In the genomic region with DNA sequence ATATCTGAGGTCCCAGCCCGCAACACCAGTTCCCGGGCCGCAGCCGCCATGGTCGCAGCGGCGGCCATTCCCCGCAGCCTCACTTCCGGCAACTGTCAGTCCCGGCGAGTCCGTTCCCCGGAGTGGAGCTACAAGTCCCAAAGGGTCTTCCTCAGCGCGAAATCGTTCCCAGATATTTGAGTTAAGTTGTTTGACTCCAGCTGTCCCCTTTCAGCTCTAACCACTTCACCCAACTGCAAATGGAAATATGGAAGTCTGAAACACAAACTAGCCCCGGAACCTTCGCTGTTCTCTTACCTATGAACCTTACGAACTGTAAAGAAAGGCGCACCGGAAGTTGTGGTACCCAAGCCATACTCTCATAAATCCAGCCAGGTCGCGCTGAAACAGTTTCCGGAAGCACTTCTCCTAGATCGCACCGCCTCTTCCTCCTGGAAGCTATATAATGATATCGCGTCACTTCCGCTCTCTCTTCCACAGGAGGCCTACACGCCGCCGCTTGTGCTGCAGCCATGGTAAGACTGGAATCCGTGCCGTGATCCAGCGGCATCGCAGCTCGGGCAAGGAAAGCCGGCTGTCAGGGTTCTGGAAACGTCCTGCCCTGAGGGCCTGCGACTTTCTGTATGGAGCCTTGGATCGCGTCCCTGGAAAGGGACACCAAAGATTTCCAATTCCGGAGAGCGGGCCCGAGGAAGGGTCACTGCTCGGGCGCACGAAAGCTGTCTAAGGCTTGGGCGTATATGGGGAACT, we compare ENCODE assay signal across 8 cellular contexts. TPM values are rescaled to one million over a fixed set of nuclear protein-coding genes. Genes with fewer than 3 reads are reported as not detected.
A peak's percentile ranks its signal among the peaks of the same experiment; 100 is the strongest.
DNase-seq lines count a peak whose midpoint lies in the region; ATAC-seq and TF ChIP-seq lines count a peak whose summit lies in the region.

A gene (plus strand): TSS at position 468 of the 750 bp plus-strand sequence. CDS start 45 bp downstream, at position 513.
A gene with protein sequence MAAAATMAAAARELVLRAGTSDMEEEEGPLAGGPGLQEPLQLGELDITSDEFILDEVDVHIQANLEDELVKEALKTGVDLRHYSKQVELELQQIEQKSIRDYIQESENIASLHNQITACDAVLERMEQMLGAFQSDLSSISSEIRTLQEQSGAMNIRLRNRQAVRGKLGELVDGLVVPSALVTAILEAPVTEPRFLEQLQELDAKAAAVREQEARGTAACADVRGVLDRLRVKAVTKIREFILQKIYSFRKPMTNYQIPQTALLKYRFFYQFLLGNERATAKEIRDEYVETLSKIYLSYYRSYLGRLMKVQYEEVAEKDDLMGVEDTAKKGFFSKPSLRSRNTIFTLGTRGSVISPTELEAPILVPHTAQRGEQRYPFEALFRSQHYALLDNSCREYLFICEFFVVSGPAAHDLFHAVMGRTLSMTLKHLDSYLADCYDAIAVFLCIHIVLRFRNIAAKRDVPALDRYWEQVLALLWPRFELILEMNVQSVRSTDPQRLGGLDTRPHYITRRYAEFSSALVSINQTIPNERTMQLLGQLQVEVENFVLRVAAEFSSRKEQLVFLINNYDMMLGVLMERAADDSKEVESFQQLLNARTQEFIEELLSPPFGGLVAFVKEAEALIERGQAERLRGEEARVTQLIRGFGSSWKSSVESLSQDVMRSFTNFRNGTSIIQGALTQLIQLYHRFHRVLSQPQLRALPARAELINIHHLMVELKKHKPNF (minus strand): TSS at position 269 of the 750 bp plus-strand sequence. CDS start 201 bp downstream, at position 68.

- DNase-seq in EH (ENCODE audit: low read depth) (peak; percentile 99), H4 (ENCODE audit: low spot score) (peak; percentile 99), LoVo (ENCODE audit: low spot score) (peak; percentile 98), RWPE2 (ENCODE audit: low spot score) (peak; percentile 94), fibroblast of peridontal ligament (ENCODE audit: extremely low read depth) (peak; percentile 100)
- peak; percentile 92 for DNase-seq in activated T-helper 2 cell treated with anti-CD3 and anti-CD28 coated beads, Interferon-gamma antibody, Interleukin-2, Interleukin-4, amounts not matched to agents 10 μg/mL and 5 μg/mL and 100 μg/mL, durations not matched to agents 14 hours and 24 hours and 36 hours (ENCODE audit: low spot score)
- DNase-seq in natural killer cell treated with Interleukin-12 subunit alpha and Interleukin-12 subunit beta and Interleukin-15 and Interleukin-18, amount 100 ng/mL, for 72 hours (ENCODE audit: low spot score), result peak; percentile 95
- DNase-seq in stimulated activated naive CD8-positive, alpha-beta T cell treated with anti-CD3 and anti-CD28 coated beads, Interleukin-15, Interleukin-2, amounts not matched to agents 100 U/mL and 50 U/mL, for 24 hours, result peak; percentile 87

- ATAC-seq in RWPE2 (ENCODE audit: low read depth), result peak; percentile 76
- peak; percentile 92 to 96 for ATAC-seq in natural killer cell treated with Interleukin-12 subunit alpha and Interleukin-12 subunit beta and Interleukin-15 and Interleukin-18, amount 100 ng/mL, for 72 hours
- ATAC-seq in stimulated activated naive CD8-positive, alpha-beta T cell treated with anti-CD3 and anti-CD28 coated beads, Interleukin-15, Interleukin-2, amounts not matched to agents 100 U/mL and 50 U/mL, for 24 hours, result peak; percentile 84

- peak within 1 kb of the TSS; percentile 84 for H3K27ac ChIP-seq in RWPE2 (ENCODE audit: poor library complexity, severe bottlenecking)

- no peak for TF ChIP-seq CTCF in RWPE2 (IDR thresholded peaks at IDR 0.05; ENCODE audit: poor library complexity, severe bottlenecking)

- H3K27ac Mint-ChIP-seq in activated T-helper 2 cell treated with anti-CD3 and anti-CD28 coated beads, Interferon-gamma antibody, Interleukin-2, Interleukin-4, amounts not matched to agents 10 μg/mL and 5 μg/mL and 100 μg/mL, durations not matched to agents 14 hours and 24 hours and 36 hours, result peak within 1 kb of the TSS; percentile 100
- peak within 1 kb of the TSS; percentile 97 to 99 for H3K27ac Mint-ChIP-seq in natural killer cell treated with Interleukin-12 subunit alpha and Interleukin-12 subunit beta and Interleukin-15 and Interleukin-18, amount 100 ng/mL, for 72 hours

- H3K4me3 ChIP-seq in RWPE2 (ENCODE audit: severe bottlenecking), result peak within 1 kb of the TSS; percentile 61

- H3K9me3 Mint-ChIP-seq in activated T-helper 2 cell treated with anti-CD3 and anti-CD28 coated beads, Interferon-gamma antibody, Interleukin-2, Interleukin-4, amounts not matched to agents 10 μg/mL and 5 μg/mL and 100 μg/mL, durations not matched to agents 14 hours and 24 hours and 36 hours, result no peaks in the 10 kb centered on the region
- H3K9me3 Mint-ChIP-seq in natural killer cell treated with Interleukin-12 subunit alpha and Interleukin-12 subunit beta and Interleukin-15 and Interleukin-18, amount 100 ng/mL, for 72 hours, result no peaks in the 10 kb centered on the region

- intact Hi-C loops in activated T-helper 2 cell treated with anti-CD3 and anti-CD28 coated beads, Interferon-gamma antibody, Interleukin-2, Interleukin-4, amounts not matched to agents 10 μg/mL and 5 μg/mL and 100 μg/mL, durations not matched to agents 14 hours and 24 hours and 36 hours (cut with micrococcal nuclease), result loop anchor here (1.0 to 10.0 kb wide), 6 partner anchors 18 to 153 kb away; a partner anchor contains a TSS

- H3K4me1 Mint-ChIP-seq in activated T-helper 2 cell treated with anti-CD3 and anti-CD28 coated beads, Interferon-gamma antibody, Interleukin-2, Interleukin-4, amounts not matched to agents 10 μg/mL and 5 μg/mL and 100 μg/mL, durations not matched to agents 14 hours and 24 hours and 36 hours (ENCODE audit: low read depth), result peaks cover 31% of the 10 kb centered on the region
- H3K4me1 Mint-ChIP-seq in natural killer cell treated with Interleukin-12 subunit alpha and Interleukin-12 subunit beta and Interleukin-15 and Interleukin-18, amount 100 ng/mL, for 72 hours (ENCODE audit: low read depth in 2 of 2), result peaks cover 47 to 70% of the 10 kb centered on the region in 2 donors

- H3K4me1 ChIP-seq in RWPE2 (ENCODE audit: insufficient read depth, poor library complexity, severe bottlenecking), result peaks cover 33% of the 10 kb centered on the region

- H3K4me3 Mint-ChIP-seq in activated T-helper 2 cell treated with anti-CD3 and anti-CD28 coated beads, Interferon-gamma antibody, Interleukin-2, Interleukin-4, amounts not matched to agents 10 μg/mL and 5 μg/mL and 100 μg/mL, durations not matched to agents 14 hours and 24 hours and 36 hours (ENCODE audit: low read depth), result peak within 1 kb of the TSS; percentile 98
- peak within 1 kb of the TSS; percentile 95 for H3K4me3 Mint-ChIP-seq in natural killer cell treated with Interleukin-12 subunit alpha and Interleukin-12 subunit beta and Interleukin-15 and Interleukin-18, amount 100 ng/mL, for 72 hours

- H3K27me3 Mint-ChIP-seq in activated T-helper 2 cell treated with anti-CD3 and anti-CD28 coated beads, Interferon-gamma antibody, Interleukin-2, Interleukin-4, amounts not matched to agents 10 μg/mL and 5 μg/mL and 100 μg/mL, durations not matched to agents 14 hours and 24 hours and 36 hours (ENCODE audit: low read depth), result no peaks in the 10 kb centered on the region
- no peaks in the 10 kb centered on the region for H3K27me3 Mint-ChIP-seq in natural killer cell treated with Interleukin-12 subunit alpha and Interleukin-12 subunit beta and Interleukin-15 and Interleukin-18, amount 100 ng/mL, for 72 hours

- no peaks in the 10 kb centered on the region for H3K9me3 ChIP-seq in RWPE2 (ENCODE audit: severe bottlenecking)

- peaks cover 75% of the 10 kb centered on the region for H3K36me3 ChIP-seq in RWPE2 (ENCODE audit: low read depth)

- no peaks in the 10 kb centered on the region for H3K27me3 ChIP-seq in RWPE2 (ENCODE audit: insufficient read depth, poor library complexity, severe bottlenecking)

- H3K36me3 Mint-ChIP-seq in activated T-helper 2 cell treated with anti-CD3 and anti-CD28 coated beads, Interferon-gamma antibody, Interleukin-2, Interleukin-4, amounts not matched to agents 10 μg/mL and 5 μg/mL and 100 μg/mL, durations not matched to agents 14 hours and 24 hours and 36 hours (ENCODE audit: low read depth), result peaks cover 85% of the 10 kb centered on the region
- peaks cover 49% of the 10 kb centered on the region for H3K36me3 Mint-ChIP-seq in natural killer cell treated with Interleukin-12 subunit alpha and Interleukin-12 subunit beta and Interleukin-15 and Interleukin-18, amount 100 ng/mL, for 72 hours

RNA-seq across cellular contexts. Expression of the first gene that starts in this region (rescaled TPM):
- 2,534 and 2,796 TPM in 2 replicates for total RNA-seq in H4 (2014; rRNA removed; shearing (Covaris generic))
- 3,099 and 3,143 TPM in 2 replicates for total RNA-seq in activated T-helper 2 cell treated with anti-CD3 and anti-CD28 coated beads, Interferon-gamma antibody, Interleukin-2, Interleukin-4, amounts not matched to agents 10 μg/mL and 5 μg/mL and 100 μg/mL, durations not matched to agents 14 hours and 24 hours and 36 hours
- total RNA-seq in natural killer cell treated with Interleukin-12 subunit alpha and Interleukin-12 subunit beta and Interleukin-15 and Interleukin-18, amount 100 ng/mL, for 72 hours, result 1,000 to 10,000 TPM; 1,431 to 1,446 TPM

RNA-seq across cellular contexts. Expression of the second gene that starts in this region (rescaled TPM):
- 16.9 and 38.9 TPM in 2 replicates for total RNA-seq in H4 (2014; rRNA removed; shearing (Covaris generic))
- total RNA-seq in activated T-helper 2 cell treated with anti-CD3 and anti-CD28 coated beads, Interferon-gamma antibody, Interleukin-2, Interleukin-4, amounts not matched to agents 10 μg/mL and 5 μg/mL and 100 μg/mL, durations not matched to agents 14 hours and 24 hours and 36 hours, result 53.4 and 56.7 TPM in 2 replicates
- total RNA-seq in natural killer cell treated with Interleukin-12 subunit alpha and Interleukin-12 subunit beta and Interleukin-15 and Interleukin-18, amount 100 ng/mL, for 72 hours, result 10 to 100 TPM; 48.6 to 76.5 TPM

Comparison
In these comparisons a context has a peak if more than half of its experiments do, and no peak if none do; other contexts are left out.
1. Peak in every context shown above with its lines: DNase-seq, ATAC-seq, H3K4me3 ChIP-seq and H3K27ac ChIP-seq.